ENCODE assay signal across 10 cellular contexts in genomic region chr9:19551124-19551929, GRCh38.
DNase-seq lines count a peak whose midpoint lies in the region; ATAC-seq and TF ChIP-seq lines count a peak whose summit lies in the region.
"Had no signal": no experiment of that assay in that cellular context is flagged by ENCODE, and none has a peak within 500 bp of the region (broad histone marks: within the 10 kb centered on the region; RNA-seq: fewer than 3 reads in every experiment).

No MANE protein-coding gene starts in this region.

- H3K4me1 ChIP-seq in NT2/D1 (ENCODE audit: insufficient read depth, insufficient read length): no peaks in the 10 kb centered on the region
- H3K4me1 ChIP-seq in osteoblast (ENCODE audit: insufficient read depth, low read length): no peaks in the 10 kb centered on the region
- H3K4me1 ChIP-seq in Peyer's patch: no peaks in the 10 kb centered on the region
- H3K4me1 ChIP-seq: left lung had no signal

- peak overlapping the region; percentile 25 for H2AFZ ChIP-seq in osteoblast (ENCODE audit: low read length)

- peak overlapping the region; percentile 56 for H3K4me2 ChIP-seq in osteoblast (ENCODE audit: insufficient read depth, low read length)

- TF ChIP-seq CTCF in osteoblast (IDR thresholded peaks at IDR 0.05; ENCODE audit: extremely low read depth, low read depth, low read length) (no peak), Peyer's patch (IDR thresholded peaks at IDR 0.05) (no peak)

- no peaks in the 10 kb centered on the region for H3K79me2 ChIP-seq in osteoblast (ENCODE audit: insufficient read depth, low read length)

- ATAC-seq in GM18867 (IDR thresholded peaks at IDR 0.05; ENCODE audit: unreplicated experiment) (peak; percentile 75), HG02610 (IDR thresholded peaks at IDR 0.05; ENCODE audit: unreplicated experiment) (peak; percentile 52)
- ATAC-seq: left lung had no signal

- no peak for TF ChIP-seq POLR2A in Peyer's patch (IDR thresholded peaks at IDR 0.05)

- no peak overlapping the region for H3K9ac ChIP-seq in NT2/D1 (ENCODE audit: insufficient read length, low read depth)

- H3K4me3 ChIP-seq in NT2/D1 (ENCODE audit: insufficient read length, low read depth): no peak overlapping the region
- H3K4me3 ChIP-seq in osteoblast (ENCODE audit: insufficient read depth, low read length): peak overlapping the region; percentile 35
- peak overlapping the region in 1 of 4 donors; percentile 21 for H3K4me3 ChIP-seq in Peyer's patch
- H3K4me3 ChIP-seq: left lung had no signal

- H3K27me3 ChIP-seq in NT2/D1 (ENCODE audit: insufficient read depth, insufficient read length) (no peaks in the 10 kb centered on the region), osteoblast (ENCODE audit: insufficient read depth, low read length) (no peaks in the 10 kb centered on the region), Peyer's patch (no peaks in the 10 kb centered on the region)
- H3K27me3 ChIP-seq: left lung had no signal

- H3K27ac ChIP-seq in osteoblast (ENCODE audit: low read depth, low read length): no peak overlapping the region
- H3K27ac ChIP-seq in Peyer's patch: peak overlapping the region in 1 of 4 donors; percentile 42
- H3K27ac ChIP-seq: left lung had no signal

- H4K20me1 ChIP-seq in osteoblast (ENCODE audit: insufficient read depth, low read length): no peaks in the 10 kb centered on the region

- H3K36me3 ChIP-seq in NT2/D1 (ENCODE audit: insufficient read depth, insufficient read length, low read length) (no peaks in the 10 kb centered on the region), osteoblast (ENCODE audit: insufficient read depth, low read length) (no peaks in the 10 kb centered on the region), Peyer's patch (no peaks in the 10 kb centered on the region)
- H3K36me3 ChIP-seq: left lung had no signal

- DNase-seq in NT2/D1 (ENCODE audit: low read depth, low spot score): peak; percentile 25
- no peak for DNase-seq in osteoblast (ENCODE audit: insufficient read length, low spot score, missing footprints)
- DNase-seq in Peyer's patch: no peak
- DNase-seq in activated CD4-positive, CD25-positive, alpha-beta regulatory T cell treated with anti-CD3 and anti-CD28 coated beads, Interleukin-2, amount 50 U/mL, for 72 hours: no peak
- DNase-seq in stimulated activated CD4-positive, alpha-beta T cell treated with anti-CD3 and anti-CD28 coated beads, Interleukin-4, amount 100 ng/mL, for 1 hour: no peak
- DNase-seq in HuH-7.5 (ENCODE audit: low spot score): no peak
- DNase-seq: left lung, SHP77 had no signal

- no peaks in the 10 kb centered on the region; the same call in 1 of the 2 replicates for H3K9me3 ChIP-seq in NT2/D1 (ENCODE audit: insufficient read depth, low read length)
- H3K9me3 ChIP-seq in osteoblast (ENCODE audit: low read depth, low read length): no peaks in the 10 kb centered on the region
- no peaks in the 10 kb centered on the region for H3K9me3 ChIP-seq in Peyer's patch
